Comparison of ENCODE assay signal across 8 cellular contexts in genomic region chr15:75727851-75728715, GRCh38. TPM values are rescaled to one million over a fixed set of nuclear protein-coding genes. Genes with fewer than 3 reads are reported as not detected.
A peak's percentile ranks its signal among the peaks of the same experiment; 100 is the strongest.
DNase-seq lines count a peak whose midpoint lies in the region; FAIRE-seq and TF ChIP-seq lines count a peak whose summit lies in the region.

No MANE protein-coding gene starts in this region.

- FAIRE-seq in GM12892 (lab: Jason Lieb, UNC): no peak

- H3K9me3 ChIP-seq in GM23248 (ENCODE audit: low read depth) (no peaks in the 10 kb centered on the region), right atrium auricular region (no peaks in the 10 kb centered on the region)

- no peaks in the 10 kb centered on the region for H4K20me1 ChIP-seq in GM23248 (ENCODE audit: insufficient read depth)

- H3K4me3 ChIP-seq in GM23248: no peak overlapping the region
- no peak overlapping the region for H3K4me3 ChIP-seq in right atrium auricular region

- 61 to 62% methylated on average over 14 to 17 of the region's 17 CpGs for WGBS in GM23248 (ENCODE audit: low coverage in 1 of 2, low lambda C conversion rate in 2 of 2, missing lambda C conversion rate in 2 of 2), 2 experiments

- H3K4me1 ChIP-seq in GM23248 (ENCODE audit: insufficient read depth) (no peaks in the 10 kb centered on the region), right atrium auricular region (peaks cover 4 to 41% of the 10 kb centered on the region in 2 donors)

- H3K27ac ChIP-seq in GM23248: no peak overlapping the region
- no peak overlapping the region for H3K27ac ChIP-seq in right atrium auricular region

- in situ Hi-C loops in ACHN (cut with HindIII; ENCODE audit: low pct_ligation_motif_present, low pct_unique_long_range_greater_than_20kb, low sequenced_read_pairs): no loop called here
- in situ Hi-C loops in GM23248 (cut with MboI): no loop called here

- H3K36me3 ChIP-seq in GM23248 (ENCODE audit: low read depth) (no peaks in the 10 kb centered on the region), right atrium auricular region (no peaks in the 10 kb centered on the region)

- no peak overlapping the region for H3K9ac ChIP-seq in GM23248

- H3F3A ChIP-seq in GM23248 (ENCODE audit: insufficient read depth): no peaks in the 10 kb centered on the region

- TF ChIP-seq POLR2A in GM12892 (IDR thresholded peaks at IDR 0.05; ENCODE audit: low read depth, low read length): no peak

- no peaks in the 10 kb centered on the region for H3K79me2 ChIP-seq in GM23248 (ENCODE audit: insufficient read depth)

- TF ChIP-seq CTCF in right atrium auricular region (IDR thresholded peaks at IDR 0.05): peak; percentile 34 to 67

- peak; percentile 57 for DNase-seq in ACHN
- DNase-seq in GM23248: peak; percentile 65
- DNase-seq in RPMI8226: peak; percentile 79
- peak; percentile 75 for DNase-seq in activated naive CD4-positive, alpha-beta T cell treated with Interleukin-2 at 50 U/mL for 16 hours
- DNase-seq in right atrium auricular region (ENCODE audit: low spot score): no peak
- DNase-seq in stimulated activated CD4-positive, alpha-beta T cell treated with anti-CD3 and anti-CD28 coated beads, Interleukin-15, amount 100 ng/mL, for 24 hours: peak; percentile 78
- no peak for DNase-seq in GM12892 (ENCODE audit: insufficient read length)
- DNase-seq in NCI-H2029 (lab: John Stamatoyannopoulos, UW): no peak

- H2AFZ ChIP-seq in GM23248: no peak overlapping the region

- H3K27me3 ChIP-seq in GM23248 (replicated peaks; ENCODE audit: insufficient read depth) (no peaks in the 10 kb centered on the region), right atrium auricular region (no peaks in the 10 kb centered on the region)

- H3K9me2 ChIP-seq in GM23248 (ENCODE audit: insufficient read depth): no peaks in the 10 kb centered on the region

- H3K4me2 ChIP-seq in GM23248 (ENCODE audit: unreplicated experiment): no peak overlapping the region

RNA-seq across cellular contexts. Expression of gene CSPG4, which starts 15.4 kb away (rescaled TPM):
- total RNA-seq in GM23248 (2014; rRNA removed; shearing (Covaris generic)): 25.8 and 27.6 TPM in 2 replicates
- polyA plus RNA-seq in GM23248 (2016; fragmentation: Nextera tagmentation; extraction: Ambion mirVana): 5.3 and 5.6 TPM in 2 replicates
- 10 to 100 TPM; 32.6 to 55.6 TPM for total RNA-seq in right atrium auricular region
- 0.02 TPM for polyA plus RNA-seq in GM12892 (2012; ENCODE audit: missing spikeins)

Comparison
In these comparisons a context has a peak if more than half of its experiments do, and no peak if none do; other contexts are left out.
1. DNase-seq: peak in ACHN (single experiment), GM23248 (single experiment), RPMI8226 (single experiment), activated naive CD4-positive, alpha-beta T cell treated with Interleukin-2 at 50 U/mL for 16 hours (single experiment) and stimulated activated CD4-positive, alpha-beta T cell treated with anti-CD3 and anti-CD28 coated beads, Interleukin-15, amount 100 ng/mL, for 24 hours (single experiment); none in right atrium auricular region (single experiment), GM12892 (single experiment) and NCI-H2029 (single experiment).